Comparison of ENCODE assay signal across 25 cellular contexts in genomic region chr2:18971069-18971378, GRCh38.
"Had no signal": no experiment of that assay in that cellular context is flagged by ENCODE, and none has a peak within 500 bp of the region (broad histone marks: within the 10 kb centered on the region; RNA-seq: fewer than 3 reads in every experiment).

No MANE protein-coding gene starts in this region.

- DNase-seq: activated CD4-positive, alpha-beta memory T cell treated with anti-CD3 and anti-CD28 coated beads for 36 hours; activated CD4-positive, alpha-beta T cell treated with anti-CD3 and anti-CD28 coated beads for 36 hours; activated CD4-positive, alpha-beta T cell treated with anti-CD3 and anti-CD28 coated beads, Interleukin-2, amount 50 U/mL, for 1 hour; activated CD8-positive, alpha-beta memory T cell treated with anti-CD3 and anti-CD28 coated beads, Interleukin-2, amount 50 U/mL, for 4 hours; activated gamma-delta T cell treated with Interleukin-2 at 50 U/mL for 16 hours; activated naive CD4-positive, alpha-beta T cell treated with anti-CD3 and anti-CD28 coated beads for 36 hours; activated T-cell treated with anti-CD3 and anti-CD28 coated beads for 4 hours; activated T-cell treated with anti-CD3 and anti-CD28 coated beads, Interleukin-2, amount 50 U/mL, for 4 hours; adrenal gland; body of pancreas; Kasumi-1; KG1; MM.1S; MV-4-11; NCI-H1092; NCI-H146; NCI-H187; NCI-H2081; NCI-H2171 treated with DMSO at 0.1 percent for 48 hours; NCI-H2227 treated with DMSO at 0.1 percent for 48 hours; NCI-H446; NCI-H526 treated with DMSO at 0.1 percent for 48 hours; Right ventricle myocardium superior had no signal

- H3K36me3 ChIP-seq: adrenal gland, breast epithelium had no signal

- H3K27ac ChIP-seq: adrenal gland, breast epithelium had no signal

- H3K4me1 ChIP-seq: breast epithelium had no signal

- H3K27me3 ChIP-seq: adrenal gland, body of pancreas, breast epithelium had no signal

- H3K9me3 ChIP-seq: adrenal gland, body of pancreas, breast epithelium had no signal

- FAIRE-seq: TTC549 had no signal

- H3K4me3 ChIP-seq: adrenal gland, body of pancreas, breast epithelium had no signal
